Comparison of ENCODE assay signal across 8 cellular contexts in genomic region chr18:158128-159036, GRCh38. TPM values are rescaled to one million over a fixed set of nuclear protein-coding genes. Genes with fewer than 3 reads are reported as not detected.
A peak's percentile ranks its signal among the peaks of the same experiment; 100 is the strongest.
DNase-seq lines count a peak whose midpoint lies in the region; ATAC-seq and TF ChIP-seq lines count a peak whose summit lies in the region.

TSS of gene USP14 (plus strand) at chr18:158557. CDS start at chr18:158699, 142 bp downstream.

- peak within 1 kb of the TSS; percentile 81 to 93 (median 92) for H3K27ac ChIP-seq in upper lobe of left lung

- intact Hi-C loops in left cardiac atrium (cut with DNase I) (no loop called here), posterior vena cava (cut with DNase I) (no loop called here)

- TF ChIP-seq EP300 in upper lobe of left lung (IDR thresholded peaks at IDR 0.05): no peak

- WGBS in upper lobe of left lung, 2 donors: 2% methylated on average over 34 to 48 of the region's 89 CpGs

- H3K4me3 Mint-ChIP-seq in T-helper 1 cell treated with Interleukin-12 subunit alpha and Interleukin-12 subunit beta and Interleukin-4 antibody, amounts not matched to agents 30 μg/mL and 1 μg/mL, for 36 hours: peak within 1 kb of the TSS; percentile 98

- peak within 1 kb of the TSS; percentile 95 for H3K27ac Mint-ChIP-seq in T-helper 1 cell treated with Interleukin-12 subunit alpha and Interleukin-12 subunit beta and Interleukin-4 antibody, amounts not matched to agents 30 μg/mL and 1 μg/mL, for 36 hours

- peak within 1 kb of the TSS; percentile 30 to 99 (median 88) for H3K4me3 ChIP-seq in upper lobe of left lung

- H3K36me3 Mint-ChIP-seq in T-helper 1 cell treated with Interleukin-12 subunit alpha and Interleukin-12 subunit beta and Interleukin-4 antibody, amounts not matched to agents 30 μg/mL and 1 μg/mL, for 36 hours (ENCODE audit: low read depth): peaks cover 7% of the 10 kb centered on the region

- peaks cover 0 to 2% (median 0%) of the 10 kb centered on the region in 4 donors for H3K36me3 ChIP-seq in upper lobe of left lung

- H3K4me1 Mint-ChIP-seq in T-helper 1 cell treated with Interleukin-12 subunit alpha and Interleukin-12 subunit beta and Interleukin-4 antibody, amounts not matched to agents 30 μg/mL and 1 μg/mL, for 36 hours (ENCODE audit: low read depth): peaks cover 20% of the 10 kb centered on the region

- peak in 2 of 6 experiments; percentile 15 to 40 for TF ChIP-seq CTCF in upper lobe of left lung (IDR thresholded peaks at IDR 0.05)

- no peaks in the 10 kb centered on the region for H3K27me3 ChIP-seq in upper lobe of left lung

- H3K4me1 ChIP-seq in upper lobe of left lung: peaks cover 14 to 22% (median 18%) of the 10 kb centered on the region in 4 donors

- no peaks in the 10 kb centered on the region for H3K9me3 Mint-ChIP-seq in T-helper 1 cell treated with Interleukin-12 subunit alpha and Interleukin-12 subunit beta and Interleukin-4 antibody, amounts not matched to agents 30 μg/mL and 1 μg/mL, for 36 hours

- ATAC-seq in GM18499 (IDR thresholded peaks at IDR 0.05; ENCODE audit: insufficient read depth, unreplicated experiment) (peak; percentile 86), HG02938 (IDR thresholded peaks at IDR 0.05; ENCODE audit: unreplicated experiment) (peak; percentile 94), left cardiac atrium (peak; percentile 98 to 99), upper lobe of left lung (ENCODE audit: low FRiP score in 2 of 2) (peak; percentile 98)

- no peaks in the 10 kb centered on the region for H3K9me3 ChIP-seq in upper lobe of left lung

- peak; percentile 88 for DNase-seq in NCI-H1694 treated with DMSO at 0.1 percent for 48 hours (lab: John Stamatoyannopoulos, UW)
- peak; percentile 94 for DNase-seq in amniotic stem cell (lab: John Stamatoyannopoulos, UW)
- peak; percentile 98 for DNase-seq in left cardiac atrium
- DNase-seq in posterior vena cava (ENCODE audit: low spot score): peak; percentile 99
- peak; percentile 97 to 98 for DNase-seq in upper lobe of left lung

- TF ChIP-seq POLR2A in upper lobe of left lung (IDR thresholded peaks at IDR 0.05): peak in 2 of 4 donors; percentile 77 to 82

- H3K27me3 Mint-ChIP-seq in T-helper 1 cell treated with Interleukin-12 subunit alpha and Interleukin-12 subunit beta and Interleukin-4 antibody, amounts not matched to agents 30 μg/mL and 1 μg/mL, for 36 hours (ENCODE audit: low read depth): no peaks in the 10 kb centered on the region

RNA-seq across cellular contexts. Expression of gene USP14, which starts in this region (rescaled TPM):
- 10 to 100 TPM; 42.6 to 47.2 TPM for total RNA-seq in left cardiac atrium
- 10 to 100 TPM; 47.9 to 60.0 TPM for total RNA-seq in posterior vena cava
- total RNA-seq in upper lobe of left lung: 10 to 100 TPM; 11.5 to 41.2 (median 33.0) TPM

Comparison
In these comparisons a context has a peak if more than half of its experiments do, and no peak if none do; other contexts are left out.
1. Peak in every context shown above with its lines: DNase-seq, ATAC-seq, H3K4me3 ChIP-seq and H3K27ac ChIP-seq.